2 cellular contexts compared by ENCODE assay signal in the genomic region with DNA sequence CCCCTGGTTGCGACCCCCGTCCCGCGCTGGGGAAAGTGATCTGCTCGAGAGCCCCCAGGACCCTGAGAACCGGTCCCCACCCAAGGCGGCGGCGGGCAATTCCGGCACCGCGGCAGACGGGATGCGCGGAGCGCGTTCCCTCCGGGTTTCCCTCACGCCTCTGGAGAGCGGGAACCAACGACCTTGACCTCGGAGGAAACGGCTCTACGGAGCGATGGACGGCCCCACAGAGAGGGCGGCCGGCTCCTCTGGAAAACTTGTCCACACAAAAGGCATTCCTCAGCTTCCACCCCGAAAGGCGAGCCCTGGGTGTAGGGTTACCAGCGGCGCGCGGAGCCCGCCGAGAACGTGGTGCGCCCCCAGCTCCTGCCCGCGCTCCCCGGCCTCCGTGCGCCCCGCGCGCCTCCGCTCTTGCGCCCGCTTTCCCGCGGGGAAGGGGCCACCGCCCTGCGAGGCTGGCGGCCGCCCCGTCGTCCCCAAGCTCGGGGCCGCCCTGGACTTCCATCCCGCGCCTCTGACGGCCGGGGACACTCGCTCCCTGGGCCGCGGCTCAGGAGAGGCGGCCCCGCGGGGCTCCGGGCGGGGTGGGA.
A peak's percentile ranks its signal among the peaks of the same experiment; 100 is the strongest.
TF ChIP-seq lines count a peak whose summit lies in the region.

No MANE protein-coding gene starts in this region.

TF ChIP-seq in Ishikawa, 13 proteins besides CTCF, POLR2A, EP300 and RAD21:
- TF ChIP-seq, protein P1, sequence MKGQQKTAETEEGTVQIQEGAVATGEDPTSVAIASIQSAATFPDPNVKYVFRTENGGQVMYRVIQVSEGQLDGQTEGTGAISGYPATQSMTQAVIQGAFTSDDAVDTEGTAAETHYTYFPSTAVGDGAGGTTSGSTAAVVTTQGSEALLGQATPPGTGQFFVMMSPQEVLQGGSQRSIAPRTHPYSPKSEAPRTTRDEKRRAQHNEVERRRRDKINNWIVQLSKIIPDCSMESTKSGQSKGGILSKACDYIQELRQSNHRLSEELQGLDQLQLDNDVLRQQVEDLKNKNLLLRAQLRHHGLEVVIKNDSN (IDR thresholded peaks at IDR 0.05): no peak
- no peak for TF ChIP-seq TCF12 (IDR thresholded peaks at IDR 0.05; ENCODE audit: low read depth)
- TF ChIP-seq, protein P2, sequence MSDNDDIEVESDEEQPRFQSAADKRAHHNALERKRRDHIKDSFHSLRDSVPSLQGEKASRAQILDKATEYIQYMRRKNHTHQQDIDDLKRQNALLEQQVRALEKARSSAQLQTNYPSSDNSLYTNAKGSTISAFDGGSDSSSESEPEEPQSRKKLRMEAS (IDR thresholded peaks at IDR 0.05): peak; percentile 62

TF ChIP-seq in H1, 55 proteins besides CTCF, POLR2A, EP300 and RAD21 (continued from another document):
- peak; percentile 66 for TF ChIP-seq ASH2L (IDR thresholded peaks at IDR 0.05; ENCODE audit: low read length)
- TF ChIP-seq BACH1 (IDR thresholded peaks at IDR 0.05; ENCODE audit: low read length): peak; percentile 27; the same call in 1 of the 2 replicates
- TF ChIP-seq, protein P3, sequence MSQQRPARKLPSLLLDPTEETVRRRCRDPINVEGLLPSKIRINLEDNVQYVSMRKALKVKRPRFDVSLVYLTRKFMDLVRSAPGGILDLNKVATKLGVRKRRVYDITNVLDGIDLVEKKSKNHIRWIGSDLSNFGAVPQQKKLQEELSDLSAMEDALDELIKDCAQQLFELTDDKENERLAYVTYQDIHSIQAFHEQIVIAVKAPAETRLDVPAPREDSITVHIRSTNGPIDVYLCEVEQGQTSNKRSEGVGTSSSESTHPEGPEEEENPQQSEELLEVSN (IDR thresholded peaks at IDR 0.05): peak; percentile 91
- no peak for TF ChIP-seq YY1 (IDR thresholded peaks at IDR 0.05; ENCODE audit: low read depth, low read length)
- TF ChIP-seq CTBP2 (IDR thresholded peaks at IDR 0.05; ENCODE audit: borderline replicate concordance, insufficient read depth, insufficient read length, low read length): no peak
- TF ChIP-seq PHF8 (conservative IDR thresholded peaks at IDR 0.05; ENCODE audit: low read depth, low read length): no peak; the same call in 1 of the 2 replicates
- no peak for TF ChIP-seq KDM5A (IDR thresholded peaks at IDR 0.05; ENCODE audit: low read length)
- TF ChIP-seq JUND (IDR thresholded peaks at IDR 0.05; ENCODE audit: low read length): no peak
- TF ChIP-seq JUN (IDR thresholded peaks at IDR 0.05; ENCODE audit: low read depth, low read length): no peak
- no peak for TF ChIP-seq SP2 (IDR thresholded peaks at IDR 0.05; ENCODE audit: low read length)
- TF ChIP-seq, protein P4, sequence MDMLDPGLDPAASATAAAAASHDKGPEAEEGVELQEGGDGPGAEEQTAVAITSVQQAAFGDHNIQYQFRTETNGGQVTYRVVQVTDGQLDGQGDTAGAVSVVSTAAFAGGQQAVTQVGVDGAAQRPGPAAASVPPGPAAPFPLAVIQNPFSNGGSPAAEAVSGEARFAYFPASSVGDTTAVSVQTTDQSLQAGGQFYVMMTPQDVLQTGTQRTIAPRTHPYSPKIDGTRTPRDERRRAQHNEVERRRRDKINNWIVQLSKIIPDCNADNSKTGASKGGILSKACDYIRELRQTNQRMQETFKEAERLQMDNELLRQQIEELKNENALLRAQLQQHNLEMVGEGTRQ (IDR thresholded peaks at IDR 0.05; ENCODE audit: low read length): no peak
- peak; percentile 21 for TF ChIP-seq TAF7 (optimal IDR thresholded peaks at IDR 0.05; ENCODE audit: borderline replicate concordance, low read depth, low read length)
- TF ChIP-seq, protein P5, sequence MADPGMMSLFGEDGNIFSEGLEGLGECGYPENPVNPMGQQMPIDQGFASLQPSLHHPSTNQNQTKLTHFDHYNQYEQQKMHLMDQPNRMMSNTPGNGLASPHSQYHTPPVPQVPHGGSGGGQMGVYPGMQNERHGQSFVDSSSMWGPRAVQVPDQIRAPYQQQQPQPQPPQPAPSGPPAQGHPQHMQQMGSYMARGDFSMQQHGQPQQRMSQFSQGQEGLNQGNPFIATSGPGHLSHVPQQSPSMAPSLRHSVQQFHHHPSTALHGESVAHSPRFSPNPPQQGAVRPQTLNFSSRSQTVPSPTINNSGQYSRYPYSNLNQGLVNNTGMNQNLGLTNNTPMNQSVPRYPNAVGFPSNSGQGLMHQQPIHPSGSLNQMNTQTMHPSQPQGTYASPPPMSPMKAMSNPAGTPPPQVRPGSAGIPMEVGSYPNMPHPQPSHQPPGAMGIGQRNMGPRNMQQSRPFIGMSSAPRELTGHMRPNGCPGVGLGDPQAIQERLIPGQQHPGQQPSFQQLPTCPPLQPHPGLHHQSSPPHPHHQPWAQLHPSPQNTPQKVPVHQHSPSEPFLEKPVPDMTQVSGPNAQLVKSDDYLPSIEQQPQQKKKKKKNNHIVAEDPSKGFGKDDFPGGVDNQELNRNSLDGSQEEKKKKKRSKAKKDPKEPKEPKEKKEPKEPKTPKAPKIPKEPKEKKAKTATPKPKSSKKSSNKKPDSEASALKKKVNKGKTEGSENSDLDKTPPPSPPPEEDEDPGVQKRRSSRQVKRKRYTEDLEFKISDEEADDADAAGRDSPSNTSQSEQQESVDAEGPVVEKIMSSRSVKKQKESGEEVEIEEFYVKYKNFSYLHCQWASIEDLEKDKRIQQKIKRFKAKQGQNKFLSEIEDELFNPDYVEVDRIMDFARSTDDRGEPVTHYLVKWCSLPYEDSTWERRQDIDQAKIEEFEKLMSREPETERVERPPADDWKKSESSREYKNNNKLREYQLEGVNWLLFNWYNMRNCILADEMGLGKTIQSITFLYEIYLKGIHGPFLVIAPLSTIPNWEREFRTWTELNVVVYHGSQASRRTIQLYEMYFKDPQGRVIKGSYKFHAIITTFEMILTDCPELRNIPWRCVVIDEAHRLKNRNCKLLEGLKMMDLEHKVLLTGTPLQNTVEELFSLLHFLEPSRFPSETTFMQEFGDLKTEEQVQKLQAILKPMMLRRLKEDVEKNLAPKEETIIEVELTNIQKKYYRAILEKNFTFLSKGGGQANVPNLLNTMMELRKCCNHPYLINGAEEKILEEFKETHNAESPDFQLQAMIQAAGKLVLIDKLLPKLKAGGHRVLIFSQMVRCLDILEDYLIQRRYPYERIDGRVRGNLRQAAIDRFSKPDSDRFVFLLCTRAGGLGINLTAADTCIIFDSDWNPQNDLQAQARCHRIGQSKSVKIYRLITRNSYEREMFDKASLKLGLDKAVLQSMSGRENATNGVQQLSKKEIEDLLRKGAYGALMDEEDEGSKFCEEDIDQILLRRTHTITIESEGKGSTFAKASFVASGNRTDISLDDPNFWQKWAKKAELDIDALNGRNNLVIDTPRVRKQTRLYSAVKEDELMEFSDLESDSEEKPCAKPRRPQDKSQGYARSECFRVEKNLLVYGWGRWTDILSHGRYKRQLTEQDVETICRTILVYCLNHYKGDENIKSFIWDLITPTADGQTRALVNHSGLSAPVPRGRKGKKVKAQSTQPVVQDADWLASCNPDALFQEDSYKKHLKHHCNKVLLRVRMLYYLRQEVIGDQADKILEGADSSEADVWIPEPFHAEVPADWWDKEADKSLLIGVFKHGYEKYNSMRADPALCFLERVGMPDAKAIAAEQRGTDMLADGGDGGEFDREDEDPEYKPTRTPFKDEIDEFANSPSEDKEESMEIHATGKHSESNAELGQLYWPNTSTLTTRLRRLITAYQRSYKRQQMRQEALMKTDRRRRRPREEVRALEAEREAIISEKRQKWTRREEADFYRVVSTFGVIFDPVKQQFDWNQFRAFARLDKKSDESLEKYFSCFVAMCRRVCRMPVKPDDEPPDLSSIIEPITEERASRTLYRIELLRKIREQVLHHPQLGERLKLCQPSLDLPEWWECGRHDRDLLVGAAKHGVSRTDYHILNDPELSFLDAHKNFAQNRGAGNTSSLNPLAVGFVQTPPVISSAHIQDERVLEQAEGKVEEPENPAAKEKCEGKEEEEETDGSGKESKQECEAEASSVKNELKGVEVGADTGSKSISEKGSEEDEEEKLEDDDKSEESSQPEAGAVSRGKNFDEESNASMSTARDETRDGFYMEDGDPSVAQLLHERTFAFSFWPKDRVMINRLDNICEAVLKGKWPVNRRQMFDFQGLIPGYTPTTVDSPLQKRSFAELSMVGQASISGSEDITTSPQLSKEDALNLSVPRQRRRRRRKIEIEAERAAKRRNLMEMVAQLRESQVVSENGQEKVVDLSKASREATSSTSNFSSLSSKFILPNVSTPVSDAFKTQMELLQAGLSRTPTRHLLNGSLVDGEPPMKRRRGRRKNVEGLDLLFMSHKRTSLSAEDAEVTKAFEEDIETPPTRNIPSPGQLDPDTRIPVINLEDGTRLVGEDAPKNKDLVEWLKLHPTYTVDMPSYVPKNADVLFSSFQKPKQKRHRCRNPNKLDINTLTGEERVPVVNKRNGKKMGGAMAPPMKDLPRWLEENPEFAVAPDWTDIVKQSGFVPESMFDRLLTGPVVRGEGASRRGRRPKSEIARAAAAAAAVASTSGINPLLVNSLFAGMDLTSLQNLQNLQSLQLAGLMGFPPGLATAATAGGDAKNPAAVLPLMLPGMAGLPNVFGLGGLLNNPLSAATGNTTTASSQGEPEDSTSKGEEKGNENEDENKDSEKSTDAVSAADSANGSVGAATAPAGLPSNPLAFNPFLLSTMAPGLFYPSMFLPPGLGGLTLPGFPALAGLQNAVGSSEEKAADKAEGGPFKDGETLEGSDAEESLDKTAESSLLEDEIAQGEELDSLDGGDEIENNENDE (IDR thresholded peaks at IDR 0.05; ENCODE audit: insufficient replicate concordance, low read length): no peak
- no peak for TF ChIP-seq HDAC6 (IDR thresholded peaks at IDR 0.05; ENCODE audit: low read depth, low read length)
- TF ChIP-seq TAF1 (IDR thresholded peaks at IDR 0.05; ENCODE audit: low read depth, low read length): peak; percentile 59; the same call in 1 of the 2 replicates
- peak; percentile 50; the same call in 1 of the 2 replicates for TF ChIP-seq TBP (IDR thresholded peaks at IDR 0.05; ENCODE audit: low read depth, low read length)
- peak; percentile 71 for TF ChIP-seq SUZ12 (IDR thresholded peaks at IDR 0.05; ENCODE audit: low read length)
- TF ChIP-seq TEAD4 (IDR thresholded peaks at IDR 0.05; ENCODE audit: low read depth, low read length): no peak
- TF ChIP-seq, protein P2 (IDR thresholded peaks at IDR 0.05): peak; percentile 54
- peak; percentile 17 for TF ChIP-seq POLR2AphosphoS5 (IDR thresholded peaks at IDR 0.05; ENCODE audit: low read depth, low read length)
- peak; percentile 90 for TF ChIP-seq KDM4A (IDR thresholded peaks at IDR 0.05; ENCODE audit: low read depth, low read length, severe bottlenecking)
- TF ChIP-seq SIRT6 (IDR thresholded peaks at IDR 0.05; ENCODE audit: low read length): no peak
- no peak for TF ChIP-seq SAP30 (IDR thresholded peaks at IDR 0.05; ENCODE audit: insufficient read depth, insufficient replicate concordance, low read length)
- no peak for TF ChIP-seq BCL11A (IDR thresholded peaks at IDR 0.05; ENCODE audit: low read depth in 2 of 2, low read length in 2 of 2)
- TF ChIP-seq CREB1 (IDR thresholded peaks at IDR 0.05): no peak
- TF ChIP-seq EGR1 (IDR thresholded peaks at IDR 0.05; ENCODE audit: borderline replicate concordance, low read depth, low read length): no peak
- TF ChIP-seq MAFK (IDR thresholded peaks at IDR 0.05; ENCODE audit: low read depth, low read length): no peak
